Comparison of ENCODE assay signal across 20 cellular contexts in the genomic region with DNA sequence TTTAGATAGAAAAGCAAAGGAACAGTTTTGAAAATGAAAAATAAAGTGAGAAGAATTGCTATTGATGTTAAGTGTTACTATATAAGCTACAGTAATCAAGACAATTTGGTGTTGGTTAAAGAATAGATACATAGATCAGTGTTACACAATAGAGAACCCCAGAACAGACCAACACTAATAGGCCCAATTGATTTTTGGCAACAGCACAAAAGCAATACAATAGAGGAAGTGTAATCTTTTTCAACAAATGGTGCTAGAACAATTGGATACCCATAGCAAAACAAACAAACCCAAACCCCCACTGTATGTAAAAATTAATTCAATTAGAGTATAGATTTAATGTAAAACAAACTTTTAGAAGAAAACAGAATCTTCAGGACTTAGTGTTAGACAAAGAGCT.
"Had no signal": no experiment of that assay in that cellular context is flagged by ENCODE, and none has a peak within 500 bp of the region (broad histone marks: within the 10 kb centered on the region; RNA-seq: fewer than 3 reads in every experiment).

No MANE protein-coding gene starts in this region.

- H3K9me3 Mint-ChIP-seq: activated CD4-positive, alpha-beta memory T cell treated with anti-CD3 and anti-CD28 coated beads for 36 hours; brain; naive thymus-derived CD8-positive, alpha-beta T cell; stimulated activated effector memory CD8-positive, alpha-beta T cell treated with anti-CD3 and anti-CD28 coated beads, Interleukin-12 subunit alpha, Interleukin-12 subunit beta, amount 100 ng/mL, for 72 hours; WTC11 had no signal

- H3K4me1 Mint-ChIP-seq: activated CD4-positive, alpha-beta T cell treated with anti-CD3 and anti-CD28 coated beads for 36 hours; brain; stimulated activated effector memory CD8-positive, alpha-beta T cell treated with anti-CD3 and anti-CD28 coated beads, Interleukin-12 subunit alpha, Interleukin-12 subunit beta, amount 100 ng/mL, for 72 hours; WTC11 had no signal

- ATAC-seq: activated CD4-positive, alpha-beta T cell treated with anti-CD3 and anti-CD28 coated beads for 36 hours; esophagus mucosa; gastroesophageal sphincter; heart right ventricle; naive thymus-derived CD8-positive, alpha-beta T cell; sciatic nerve; stimulated activated effector memory CD8-positive, alpha-beta T cell treated with anti-CD3 and anti-CD28 coated beads, Interleukin-12 subunit alpha, Interleukin-12 subunit beta, amount 100 ng/mL, for 72 hours; WTC11 had no signal

- H3K9me3 ChIP-seq: colonic mucosa, gastroesophageal sphincter, heart right ventricle, ovary, SJSA1, stomach had no signal

- H3K27me3 Mint-ChIP-seq: activated CD4-positive, alpha-beta memory T cell treated with anti-CD3 and anti-CD28 coated beads for 36 hours; activated CD4-positive, alpha-beta T cell treated with anti-CD3 and anti-CD28 coated beads for 36 hours; brain; naive thymus-derived CD8-positive, alpha-beta T cell had no signal

- H3K4me3 Mint-ChIP-seq: activated CD4-positive, alpha-beta memory T cell treated with anti-CD3 and anti-CD28 coated beads for 36 hours; activated CD4-positive, alpha-beta T cell treated with anti-CD3 and anti-CD28 coated beads for 36 hours; brain; naive thymus-derived CD8-positive, alpha-beta T cell; stimulated activated effector memory CD8-positive, alpha-beta T cell treated with anti-CD3 and anti-CD28 coated beads, Interleukin-12 subunit alpha, Interleukin-12 subunit beta, amount 100 ng/mL, for 72 hours; WTC11 had no signal

- H3K36me3 Mint-ChIP-seq: WTC11 had no signal

- DNase-seq: activated CD4-positive, alpha-beta memory T cell treated with anti-CD3 and anti-CD28 coated beads for 36 hours; activated CD4-positive, alpha-beta T cell treated with anti-CD3 and anti-CD28 coated beads for 36 hours; activated effector memory CD4-positive, alpha-beta T cell treated with Interleukin-2 at 50 U/mL for 16 hours; activated naive CD4-positive, alpha-beta T cell treated with anti-CD3 and anti-CD28 coated beads, Interleukin-2, amount 50 U/mL, for 16 hours; activated T-cell treated with anti-CD3 and anti-CD28 coated beads, Interleukin-2, amount 50 U/mL, for 1 hour; amygdala; central memory CD4-positive, alpha-beta T cell; colonic mucosa; heart right ventricle; naive thymus-derived CD8-positive, alpha-beta T cell; ovary; stimulated activated CD4-positive, alpha-beta T cell treated with anti-CD3 and anti-CD28 coated beads, Interleukin-4, amount 100 ng/mL, for 24 hours; stomach had no signal

- H3K27ac Mint-ChIP-seq: activated CD4-positive, alpha-beta memory T cell treated with anti-CD3 and anti-CD28 coated beads for 36 hours; activated CD4-positive, alpha-beta T cell treated with anti-CD3 and anti-CD28 coated beads for 36 hours; brain; stimulated activated effector memory CD8-positive, alpha-beta T cell treated with anti-CD3 and anti-CD28 coated beads, Interleukin-12 subunit alpha, Interleukin-12 subunit beta, amount 100 ng/mL, for 72 hours; WTC11 had no signal
